18 cellular contexts compared by ENCODE assay signal in genomic region chr13:105144020-105144419, GRCh38.
"Had no signal": no experiment of that assay in that cellular context is flagged by ENCODE, and none has a peak within 500 bp of the region (broad histone marks: within the 10 kb centered on the region; RNA-seq: fewer than 3 reads in every experiment).

No MANE protein-coding gene starts in this region.

- H3K4me3 Mint-ChIP-seq: activated CD4-positive, alpha-beta memory T cell treated with anti-CD3 and anti-CD28 coated beads for 36 hours; activated CD4-positive, alpha-beta T cell treated with anti-CD3 and anti-CD28 coated beads for 36 hours; activated CD8-positive, alpha-beta memory T cell treated with anti-CD3 and anti-CD28 coated beads, Interleukin-2, amount 10 ng/mL, durations not matched to agents 7 days and 5 days; memory B cell; naive thymus-derived CD8-positive, alpha-beta T cell; stimulated activated naive CD8-positive, alpha-beta T cell treated with anti-CD3 and anti-CD28 coated beads, Interleukin-15, amount 100 ng/mL, for 72 hours had no signal

- H3K9ac ChIP-seq: parathyroid adenoma had no signal

- H3K9me3 Mint-ChIP-seq: activated CD4-positive, alpha-beta memory T cell treated with anti-CD3 and anti-CD28 coated beads for 36 hours; memory B cell; naive thymus-derived CD8-positive, alpha-beta T cell; stimulated activated naive CD8-positive, alpha-beta T cell treated with anti-CD3 and anti-CD28 coated beads, Interleukin-15, amount 100 ng/mL, for 72 hours had no signal

- H3K27me3 ChIP-seq: colonic mucosa, neutrophil, sigmoid colon had no signal

- ATAC-seq: activated CD4-positive, alpha-beta T cell treated with anti-CD3 and anti-CD28 coated beads for 36 hours; activated CD8-positive, alpha-beta memory T cell treated with anti-CD3 and anti-CD28 coated beads, Interleukin-2, amount 10 ng/mL, durations not matched to agents 7 days and 5 days; esophagus mucosa; left ventricle myocardium superior; naive thymus-derived CD8-positive, alpha-beta T cell; stimulated activated naive CD8-positive, alpha-beta T cell treated with anti-CD3 and anti-CD28 coated beads, Interleukin-15, amount 100 ng/mL, for 72 hours had no signal

- H3K4me1 ChIP-seq: colonic mucosa, parathyroid adenoma, sigmoid colon had no signal

- H3K27me3 Mint-ChIP-seq: activated CD4-positive, alpha-beta T cell treated with anti-CD3 and anti-CD28 coated beads for 36 hours; activated CD8-positive, alpha-beta memory T cell treated with anti-CD3 and anti-CD28 coated beads, Interleukin-2, amount 10 ng/mL, durations not matched to agents 7 days and 5 days; memory B cell; naive thymus-derived CD8-positive, alpha-beta T cell; stimulated activated naive CD8-positive, alpha-beta T cell treated with anti-CD3 and anti-CD28 coated beads, Interleukin-15, amount 100 ng/mL, for 72 hours had no signal

- H3K27ac Mint-ChIP-seq: activated CD4-positive, alpha-beta memory T cell treated with anti-CD3 and anti-CD28 coated beads for 36 hours; activated CD4-positive, alpha-beta T cell treated with anti-CD3 and anti-CD28 coated beads for 36 hours; activated CD8-positive, alpha-beta memory T cell treated with anti-CD3 and anti-CD28 coated beads, Interleukin-2, amount 10 ng/mL, durations not matched to agents 7 days and 5 days; memory B cell; naive thymus-derived CD8-positive, alpha-beta T cell; stimulated activated naive CD8-positive, alpha-beta T cell treated with anti-CD3 and anti-CD28 coated beads, Interleukin-15, amount 100 ng/mL, for 72 hours had no signal

- H2AFZ ChIP-seq: parathyroid adenoma had no signal

- H3K79me2 ChIP-seq: parathyroid adenoma had no signal

- DNase-seq: activated CD4-positive, alpha-beta memory T cell treated with anti-CD3 and anti-CD28 coated beads for 36 hours; activated CD4-positive, alpha-beta T cell treated with anti-CD3 and anti-CD28 coated beads for 36 hours; activated CD8-positive, alpha-beta memory T cell treated with anti-CD3 and anti-CD28 coated beads, Interleukin-2, amount 10 ng/mL, durations not matched to agents 7 days and 5 days; activated naive CD4-positive, alpha-beta T cell treated with anti-CD3 and anti-CD28 coated beads, Interleukin-2, amount 50 U/mL, for 16 hours; activated T-cell treated with anti-CD3 and anti-CD28 coated beads, Interleukin-2, amount 50 U/mL, for 1 hour; colonic mucosa; left ventricle myocardium superior; naive thymus-derived CD8-positive, alpha-beta T cell; sigmoid colon; stimulated activated CD4-positive, alpha-beta T cell treated with anti-CD3 and anti-CD28 coated beads, Interleukin-1b, Interleukin-23, amount 100 ng/mL, for 48 hours; stimulated activated naive CD8-positive, alpha-beta T cell treated with anti-CD3 and anti-CD28 coated beads, Interleukin-15, amount 100 ng/mL, for 72 hours; T1000 had no signal

- H3K4me3 ChIP-seq: colonic mucosa, sigmoid colon, thoracic aorta had no signal

- H3K27ac ChIP-seq: colonic mucosa, neutrophil, parathyroid adenoma, sigmoid colon, thoracic aorta, VCaP had no signal

- H3K9me3 ChIP-seq: colonic mucosa, neutrophil, sigmoid colon, thoracic aorta had no signal

- H3K36me3 Mint-ChIP-seq: activated CD4-positive, alpha-beta memory T cell treated with anti-CD3 and anti-CD28 coated beads for 36 hours; memory B cell; naive thymus-derived CD8-positive, alpha-beta T cell had no signal
